ENCODE assay signal across 8 cellular contexts in genomic region chr16:75580-76501, GRCh38. TPM values are rescaled to one million over a fixed set of nuclear protein-coding genes. Genes with fewer than 3 reads are reported as not detected.
DNase-seq lines count a peak whose midpoint lies in the region; ATAC-seq lines count a peak whose summit lies in the region.

No MANE protein-coding gene starts in this region.

- H3K4me1 ChIP-seq in subcutaneous abdominal adipose tissue (ENCODE audit: control insufficient read depth in 5 of 5, insufficient read depth in 5 of 5, low read length in 5 of 5), result peaks cover 9 to 78% (median 69%) of the 10 kb centered on the region in 5 donors

- ATAC-seq in left lobe of liver (no peak), GM21529 (IDR thresholded peaks at IDR 0.05; ENCODE audit: unreplicated experiment) (no peak)

- H3K36me3 ChIP-seq in subcutaneous abdominal adipose tissue (ENCODE audit: control insufficient read depth in 5 of 5, insufficient read depth in 5 of 5, low read length in 5 of 5), result peaks cover 0 to 14% (median 10%) of the 10 kb centered on the region in 5 donors

- H3K27me3 ChIP-seq in subcutaneous abdominal adipose tissue (ENCODE audit: control insufficient read depth in 5 of 5, insufficient read depth in 4 of 5, low read length in 5 of 5), result peaks cover 0 to 5% (median 0%) of the 10 kb centered on the region in 5 donors

- H3K27ac ChIP-seq in angular gyrus (ENCODE audit: low read depth, low read length), result peak overlapping the region; percentile 11
- peak overlapping the region; percentile 82 for H3K27ac ChIP-seq in subcutaneous abdominal adipose tissue (ENCODE audit: low read depth, low read length)

- H3K9me3 ChIP-seq in subcutaneous abdominal adipose tissue (ENCODE audit: control insufficient read depth in 5 of 5, low read length in 5 of 5), result no peaks in the 10 kb centered on the region

- H3K9ac ChIP-seq in subcutaneous abdominal adipose tissue (ENCODE audit: low read length in 5 of 5), result peak overlapping the region in 2 of 5 donors; percentile 12 to 56

- DNase-seq in COLO668 (lab: John Stamatoyannopoulos, UW; ENCODE audit: unreplicated experiment), result peak; percentile 17
- DNase-seq in LHCN-M2 (ENCODE audit: low read depth), result peak; percentile 90
- DNase-seq in islet precursor cell, result peak; percentile 84
- no peak for DNase-seq in left lobe of liver (ENCODE audit: low spot score)
- DNase-seq in putamen (ENCODE audit: low spot score), result no peak

- peak overlapping the region in 2 of 5 donors; percentile 11 to 30 for H3K4me3 ChIP-seq in subcutaneous abdominal adipose tissue (ENCODE audit: low read depth in 1 of 5, low read length in 5 of 5)

RNA-seq across cellular contexts. Expression of gene MPG, which starts 2.2 kb away (rescaled TPM):
- total RNA-seq in LHCN-M2 (2014; rRNA removed) (254 and 304 TPM in 2 replicates), left lobe of liver (28.0 TPM)
- polyA plus RNA-seq in LHCN-M2 (2012), result 115 TPM

RNA-seq across cellular contexts. Expression of gene RHBDF1, which starts 3.4 kb away (rescaled TPM):
- 91.8 and 93.7 TPM in 2 replicates for total RNA-seq in LHCN-M2 (2014; rRNA removed)
- 34.3 TPM for polyA plus RNA-seq in LHCN-M2 (2012)
- 5.8 TPM for total RNA-seq in left lobe of liver

RNA-seq across cellular contexts. Expression of gene SNRNP25, which starts 22.2 kb away (rescaled TPM):
- total RNA-seq in LHCN-M2 (2014; rRNA removed), result 28.1 and 31.8 TPM in 2 replicates
- 67.0 TPM for polyA plus RNA-seq in LHCN-M2 (2012)
- 16.0 TPM for total RNA-seq in left lobe of liver

RNA-seq across cellular contexts. Expression of gene POLR3K, which starts 22.4 kb away (rescaled TPM):
- 4.0 and 6.7 TPM in 2 replicates for total RNA-seq in LHCN-M2 (2014; rRNA removed)
- 20.5 TPM for polyA plus RNA-seq in LHCN-M2 (2012)
- total RNA-seq in left lobe of liver, result 5.1 TPM

Comparison
In these comparisons a context has a peak if more than half of its experiments do, and no peak if none do; other contexts are left out.
1. DNase-seq: peak in COLO668 (single experiment), LHCN-M2 (single experiment) and islet precursor cell (single experiment); none in left lobe of liver (single experiment) and putamen (single experiment).
2. RNA of gene RHBDF1, which starts 3.4 kb away (total RNA-seq): 91.8 to 93.7 TPM in LHCN-M2; 5.8 TPM in left lobe of liver (single experiment); every median in the first group is over 10 times any median in the second.